Comparison of ENCODE assay signal across 8 cellular contexts in genomic region chr19:36113895-36114762, GRCh38. TPM values are rescaled to one million over a fixed set of nuclear protein-coding genes. Genes with fewer than 3 reads are reported as not detected.
DNase-seq lines count a peak whose midpoint lies in the region; ATAC-seq, FAIRE-seq and TF ChIP-seq lines count a peak whose summit lies in the region.

No MANE protein-coding gene starts in this region.

- WGBS in ectodermal cell, 2 experiments = 12% methylated on average over 49 of the region's 49 CpGs
- 6 to 9% methylated on average over 24 to 48 of the region's 49 CpGs for WGBS in upper lobe of left lung, 2 donors

- no peaks in the 10 kb centered on the region for H3K9me3 ChIP-seq in ectodermal cell (ENCODE audit: control insufficient read depth, low read length)
- H3K9me3 ChIP-seq in mucosa of rectum (ENCODE audit: control insufficient read depth in 2 of 2, low read length in 2 of 2) = no peaks in the 10 kb centered on the region
- no peaks in the 10 kb centered on the region for H3K9me3 ChIP-seq in upper lobe of left lung

- DNase-seq in ELF-1 (ENCODE audit: low read depth, low spot score) (peak; percentile 40), SW480 (ENCODE audit: low spot score) (peak; percentile 18), upper lobe of left lung (peak in 1 of 2 donors; percentile 30), GM12892 (ENCODE audit: insufficient read length) (no peak)

- ATAC-seq in HG02938 (IDR thresholded peaks at IDR 0.05; ENCODE audit: unreplicated experiment) = peak; percentile 2
- no peak for ATAC-seq in upper lobe of left lung (ENCODE audit: low FRiP score in 2 of 2)
- no peak for ATAC-seq in HG02588 (IDR thresholded peaks at IDR 0.05; ENCODE audit: unreplicated experiment)

- FAIRE-seq in GM12892 (lab: Jason Lieb, UNC) = no peak

- peak in 2 of 6 experiments; percentile 10 to 23 for TF ChIP-seq CTCF in upper lobe of left lung (IDR thresholded peaks at IDR 0.05)

- H3K4me1 ChIP-seq in ectodermal cell (ENCODE audit: control insufficient read depth, insufficient read depth, low read length) (peaks cover 20% of the 10 kb centered on the region), mucosa of rectum (ENCODE audit: control insufficient read depth in 2 of 2, insufficient read depth in 2 of 2, low read length in 2 of 2) (peaks cover 16 to 22% of the 10 kb centered on the region in 2 donors), upper lobe of left lung (peaks cover 16 to 32% (median 24%) of the 10 kb centered on the region in 4 donors)

- H3K36me3 ChIP-seq in ectodermal cell (ENCODE audit: control insufficient read depth, insufficient read depth, low read length) (peaks cover 10% of the 10 kb centered on the region), mucosa of rectum (ENCODE audit: control insufficient read depth in 2 of 2, insufficient read depth in 2 of 2, low read length in 2 of 2) (peaks cover 3 to 21% of the 10 kb centered on the region in 2 donors), upper lobe of left lung (peaks cover 3 to 62% (median 32%) of the 10 kb centered on the region in 4 donors)

- peak overlapping the region; percentile 82 to 92 for H3K9ac ChIP-seq in mucosa of rectum (ENCODE audit: low read depth in 1 of 2, low read length in 2 of 2)

- H3K27ac ChIP-seq in ectodermal cell (ENCODE audit: insufficient read depth, low read depth, low read length, poor library complexity, severe bottlenecking) (peak overlapping the region; percentile 88), mucosa of rectum (ENCODE audit: low read depth in 2 of 2, low read length in 2 of 2) (peak overlapping the region; percentile 77 to 90), upper lobe of left lung (peak overlapping the region; percentile 81 to 92 (median 90))

- peak overlapping the region; percentile 87 for H3K4me3 ChIP-seq in ectodermal cell (ENCODE audit: insufficient read depth, low read depth, low read length)
- H3K4me3 ChIP-seq in mucosa of rectum (ENCODE audit: low read length in 2 of 2) = peak overlapping the region; percentile 87 to 95
- peak overlapping the region; percentile 75 to 97 (median 79) for H3K4me3 ChIP-seq in upper lobe of left lung

- no peak for TF ChIP-seq EP300 in upper lobe of left lung (IDR thresholded peaks at IDR 0.05)

- H3K27me3 ChIP-seq in ectodermal cell (ENCODE audit: control insufficient read depth, insufficient read depth, low read length, poor library complexity, severe bottlenecking) (no peaks in the 10 kb centered on the region), mucosa of rectum (ENCODE audit: control insufficient read depth in 2 of 2, insufficient read depth in 2 of 2, low read length in 2 of 2) (no peaks in the 10 kb centered on the region), upper lobe of left lung (no peaks in the 10 kb centered on the region)

- no peak for TF ChIP-seq POLR2A in upper lobe of left lung (IDR thresholded peaks at IDR 0.05)
- TF ChIP-seq POLR2A in GM12892 (IDR thresholded peaks at IDR 0.05; ENCODE audit: low read depth, low read length) = no peak

RNA-seq across cellular contexts. Expression of gene POLR2I, which starts 0.5 kb away (rescaled TPM):
- 129 TPM for polyA plus RNA-seq in ectodermal cell (2013, experiment 1 of 4)
- polyA plus RNA-seq in ectodermal cell (2013, experiment 2 of 4) = 97.5 TPM
- polyA plus RNA-seq in ectodermal cell (2013, experiment 3 of 4) = 130 TPM
- 132 TPM for polyA plus RNA-seq in ectodermal cell (2013, experiment 4 of 4)
- total RNA-seq in upper lobe of left lung = 10 to 100 TPM; 36.2 to 81.7 (median 53.7) TPM
- 62.7 TPM for polyA plus RNA-seq in GM12892 (2012; ENCODE audit: missing spikeins)

RNA-seq across cellular contexts. Expression of gene TBCB, which starts 1.1 kb away (rescaled TPM):
- polyA plus RNA-seq in ectodermal cell (2013, experiment 1 of 4) = 236 TPM
- polyA plus RNA-seq in ectodermal cell (2013, experiment 2 of 4) = 209 TPM
- polyA plus RNA-seq in ectodermal cell (2013, experiment 3 of 4) = 213 TPM
- 224 TPM for polyA plus RNA-seq in ectodermal cell (2013, experiment 4 of 4)
- total RNA-seq in upper lobe of left lung = 100 to 1,000 TPM in 4 of 6 donors, 10 to 100 TPM in 2; 31.4 to 151 (median 109) TPM
- 81.2 TPM for polyA plus RNA-seq in GM12892 (2012; ENCODE audit: missing spikeins)

RNA-seq across cellular contexts. Expression of gene OVOL3, which starts 3.2 kb away (rescaled TPM):
- not detected for polyA plus RNA-seq in ectodermal cell (2013, experiment 1 of 4)
- 0.43 TPM for polyA plus RNA-seq in ectodermal cell (2013, experiment 2 of 4)
- polyA plus RNA-seq in ectodermal cell (2013, experiment 3 of 4) = not detected
- not detected for polyA plus RNA-seq in ectodermal cell (2013, experiment 4 of 4)
- not detected for total RNA-seq in upper lobe of left lung
- polyA plus RNA-seq in GM12892 (2012; ENCODE audit: missing spikeins) = not detected

RNA-seq across cellular contexts. Expression of gene CAPNS1, which starts 25.7 kb away (rescaled TPM):
- 570 TPM for polyA plus RNA-seq in ectodermal cell (2013, experiment 1 of 4)
- 544 TPM for polyA plus RNA-seq in ectodermal cell (2013, experiment 2 of 4)
- 410 TPM for polyA plus RNA-seq in ectodermal cell (2013, experiment 3 of 4)
- 459 TPM for polyA plus RNA-seq in ectodermal cell (2013, experiment 4 of 4)
- total RNA-seq in upper lobe of left lung = 100 to 1,000 TPM; 144 to 746 (median 340) TPM
- polyA plus RNA-seq in GM12892 (2012; ENCODE audit: missing spikeins) = 328 TPM

RNA-seq across cellular contexts. Expression of gene COX7A1, which starts 38.1 kb away (rescaled TPM):
- polyA plus RNA-seq in ectodermal cell (2013, experiment 1 of 4) = not detected
- not detected for polyA plus RNA-seq in ectodermal cell (2013, experiment 2 of 4)
- not detected for polyA plus RNA-seq in ectodermal cell (2013, experiment 3 of 4)
- polyA plus RNA-seq in ectodermal cell (2013, experiment 4 of 4) = not detected
- 10 to 100 TPM in 5 of 6 donors, not detected in 1; 12.4 to 95.1 (median 24.0) TPM for total RNA-seq in upper lobe of left lung
- polyA plus RNA-seq in GM12892 (2012; ENCODE audit: missing spikeins) = not detected
